1 cellular context compared by ENCODE assay signal in the genomic region with DNA sequence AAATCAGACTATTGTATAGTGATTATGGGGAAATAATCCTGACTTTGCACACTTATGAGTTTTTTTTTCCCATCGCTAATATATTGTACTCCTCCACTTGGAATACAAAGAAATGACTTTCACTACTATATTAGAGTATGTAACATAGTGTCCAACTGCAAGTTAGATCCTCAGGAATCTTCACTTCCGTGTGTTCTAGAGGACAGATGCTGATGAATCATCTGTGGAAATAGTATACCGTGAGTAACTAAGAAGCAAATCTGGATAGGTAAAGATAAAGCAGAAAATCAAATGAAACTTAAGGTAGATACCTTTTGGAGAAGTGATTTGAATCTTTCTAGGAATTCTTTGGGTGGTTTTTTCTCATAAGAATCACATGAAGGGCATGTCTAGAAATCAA.
TF ChIP-seq lines count a peak whose summit lies in the region.

No MANE protein-coding gene starts in this region.

TF ChIP-seq in SK-N-SH treated with all-trans-retinoic acid at 6 μM for 48 hours, 23 proteins besides CTCF, POLR2A, EP300 and RAD21 (continued from another document):
- TF ChIP-seq, protein P1, sequence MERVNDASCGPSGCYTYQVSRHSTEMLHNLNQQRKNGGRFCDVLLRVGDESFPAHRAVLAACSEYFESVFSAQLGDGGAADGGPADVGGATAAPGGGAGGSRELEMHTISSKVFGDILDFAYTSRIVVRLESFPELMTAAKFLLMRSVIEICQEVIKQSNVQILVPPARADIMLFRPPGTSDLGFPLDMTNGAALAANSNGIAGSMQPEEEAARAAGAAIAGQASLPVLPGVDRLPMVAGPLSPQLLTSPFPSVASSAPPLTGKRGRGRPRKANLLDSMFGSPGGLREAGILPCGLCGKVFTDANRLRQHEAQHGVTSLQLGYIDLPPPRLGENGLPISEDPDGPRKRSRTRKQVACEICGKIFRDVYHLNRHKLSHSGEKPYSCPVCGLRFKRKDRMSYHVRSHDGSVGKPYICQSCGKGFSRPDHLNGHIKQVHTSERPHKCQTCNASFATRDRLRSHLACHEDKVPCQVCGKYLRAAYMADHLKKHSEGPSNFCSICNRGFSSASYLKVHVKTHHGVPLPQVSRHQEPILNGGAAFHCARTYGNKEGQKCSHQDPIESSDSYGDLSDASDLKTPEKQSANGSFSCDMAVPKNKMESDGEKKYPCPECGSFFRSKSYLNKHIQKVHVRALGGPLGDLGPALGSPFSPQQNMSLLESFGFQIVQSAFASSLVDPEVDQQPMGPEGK (CRISPR knock-in tag; IDR thresholded peaks at IDR 0.05; ENCODE audit: borderline replicate concordance): no peak
- TF ChIP-seq ZC3H10 (CRISPR knock-in tag; IDR thresholded peaks at IDR 0.05): no peak
- TF ChIP-seq POU6F1 (CRISPR knock-in tag; IDR thresholded peaks at IDR 0.05; ENCODE audit: borderline replicate concordance, low read depth): no peak
- no peak for TF ChIP-seq ARNTL (CRISPR knock-in tag; IDR thresholded peaks at IDR 0.05; ENCODE audit: borderline replicate concordance, low read depth)
- no peak for TF ChIP-seq ZNF565 (CRISPR knock-in tag; conservative IDR thresholded peaks at IDR 0.05; ENCODE audit: low read depth)
- TF ChIP-seq, protein P2, sequence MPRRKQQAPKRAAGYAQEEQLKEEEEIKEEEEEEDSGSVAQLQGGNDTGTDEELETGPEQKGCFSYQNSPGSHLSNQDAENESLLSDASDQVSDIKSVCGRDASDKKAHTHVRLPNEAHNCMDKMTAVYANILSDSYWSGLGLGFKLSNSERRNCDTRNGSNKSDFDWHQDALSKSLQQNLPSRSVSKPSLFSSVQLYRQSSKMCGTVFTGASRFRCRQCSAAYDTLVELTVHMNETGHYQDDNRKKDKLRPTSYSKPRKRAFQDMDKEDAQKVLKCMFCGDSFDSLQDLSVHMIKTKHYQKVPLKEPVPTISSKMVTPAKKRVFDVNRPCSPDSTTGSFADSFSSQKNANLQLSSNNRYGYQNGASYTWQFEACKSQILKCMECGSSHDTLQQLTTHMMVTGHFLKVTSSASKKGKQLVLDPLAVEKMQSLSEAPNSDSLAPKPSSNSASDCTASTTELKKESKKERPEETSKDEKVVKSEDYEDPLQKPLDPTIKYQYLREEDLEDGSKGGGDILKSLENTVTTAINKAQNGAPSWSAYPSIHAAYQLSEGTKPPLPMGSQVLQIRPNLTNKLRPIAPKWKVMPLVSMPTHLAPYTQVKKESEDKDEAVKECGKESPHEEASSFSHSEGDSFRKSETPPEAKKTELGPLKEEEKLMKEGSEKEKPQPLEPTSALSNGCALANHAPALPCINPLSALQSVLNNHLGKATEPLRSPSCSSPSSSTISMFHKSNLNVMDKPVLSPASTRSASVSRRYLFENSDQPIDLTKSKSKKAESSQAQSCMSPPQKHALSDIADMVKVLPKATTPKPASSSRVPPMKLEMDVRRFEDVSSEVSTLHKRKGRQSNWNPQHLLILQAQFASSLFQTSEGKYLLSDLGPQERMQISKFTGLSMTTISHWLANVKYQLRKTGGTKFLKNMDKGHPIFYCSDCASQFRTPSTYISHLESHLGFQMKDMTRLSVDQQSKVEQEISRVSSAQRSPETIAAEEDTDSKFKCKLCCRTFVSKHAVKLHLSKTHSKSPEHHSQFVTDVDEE (CRISPR knock-in tag; IDR thresholded peaks at IDR 0.05): no peak
- no peak for TF ChIP-seq ZFP3 (CRISPR knock-in tag; IDR thresholded peaks at IDR 0.05)
- TF ChIP-seq ZNF8 (CRISPR knock-in tag; IDR thresholded peaks at IDR 0.05): no peak
